Comparison of ENCODE assay signal across 12 cellular contexts in genomic region chr1:193190096-193190744, GRCh38. TPM values are rescaled to one million over a fixed set of nuclear protein-coding genes. Genes with fewer than 3 reads are reported as not detected.
DNase-seq lines count a peak whose midpoint lies in the region; ATAC-seq and TF ChIP-seq lines count a peak whose summit lies in the region.
"Had no signal": no experiment of that assay in that cellular context is flagged by ENCODE, and none has a peak within 500 bp of the region (broad histone marks: within the 10 kb centered on the region; RNA-seq: fewer than 3 reads in every experiment).

No MANE protein-coding gene starts in this region.

- H3K36me3 ChIP-seq in SK-N-SH (replicated peaks in 1 of 2; ENCODE audit: control insufficient read depth in 1 of 2, insufficient read depth in 2 of 2, low read length in 1 of 2): peaks cover 8% of the 10 kb centered on the region in 2 experiments
- no peaks in the 10 kb centered on the region for H3K36me3 ChIP-seq in gastroesophageal sphincter
- H3K36me3 ChIP-seq in upper lobe of right lung: no peaks in the 10 kb centered on the region

- H3K27me3 ChIP-seq in right cardiac atrium (ENCODE audit: control insufficient read depth, insufficient read depth) (no peaks in the 10 kb centered on the region), SK-N-SH (ENCODE audit: insufficient read depth) (no peaks in the 10 kb centered on the region), gastroesophageal sphincter (no peaks in the 10 kb centered on the region), upper lobe of right lung (no peaks in the 10 kb centered on the region)

- H4K20me1 ChIP-seq in SK-N-SH (ENCODE audit: insufficient read depth): peaks cover 6% of the 10 kb centered on the region; the same call in 1 of the 2 replicates

- POLR2A ChIA-PET in SK-N-SH (lab: Yijun Ruan, JAX): no interaction called here

- no peak for TF ChIP-seq POLR2A in gastroesophageal sphincter (IDR thresholded peaks at IDR 0.05)

- ATAC-seq in Right ventricle myocardium superior (ENCODE audit: poor library complexity) (peak; percentile 56), right cardiac atrium (no peak), gastroesophageal sphincter (no peak), upper lobe of right lung (no peak), GM18868 (IDR thresholded peaks at IDR 0.05; ENCODE audit: unreplicated experiment) (no peak), HG03135 (IDR thresholded peaks at IDR 0.05; ENCODE audit: unreplicated experiment) (no peak)
- ATAC-seq: activated CD8-positive, alpha-beta memory T cell treated with anti-CD3 and anti-CD28 coated beads, Interleukin-2, amount 10 ng/mL, durations not matched to agents 7 days and 5 days had no signal

- H3K4me2 ChIP-seq in SK-N-SH: no peak overlapping the region

- no peak for DNase-seq in Right ventricle myocardium superior
- DNase-seq in right cardiac atrium: no peak
- no peak for DNase-seq in SK-N-SH
- no peak for DNase-seq in upper lobe of right lung
- no peak for DNase-seq in C1 segment of cervical spinal cord (lab: John Stamatoyannopoulos, UW)
- DNase-seq: activated CD8-positive, alpha-beta memory T cell treated with anti-CD3 and anti-CD28 coated beads, Interleukin-2, amount 10 ng/mL, durations not matched to agents 7 days and 5 days; COR-L47; NCI-H187 treated with DMSO at 0.1 percent for 48 hours had no signal

- CTCF ChIA-PET in SK-N-SH (lab: Yijun Ruan, JAX): interaction anchor here (0.6 to 2.0 kb wide), 7 partner anchors 12 to 563 kb away, joined by 3 to 5 read pairs (median 3); no protein-coding TSS in a partner anchor

- peaks cover 71% of the 10 kb centered on the region for H3K79me2 ChIP-seq in SK-N-SH (ENCODE audit: insufficient read depth)

- H3K9me3 ChIP-seq in right cardiac atrium (ENCODE audit: control insufficient read depth, low read length) (no peaks in the 10 kb centered on the region), SK-N-SH (no peaks in the 10 kb centered on the region), gastroesophageal sphincter (no peaks in the 10 kb centered on the region), upper lobe of right lung (no peaks in the 10 kb centered on the region)

- H3K4me1 ChIP-seq in right cardiac atrium (ENCODE audit: control insufficient read depth, insufficient read depth, low read length) (no peaks in the 10 kb centered on the region), SK-N-SH (ENCODE audit: control insufficient read depth in 1 of 2, insufficient read depth in 2 of 2, low read depth in 1 of 2, low read length in 1 of 2) (peaks cover 26 to 35% of the 10 kb centered on the region in 2 experiments; a peak in 3 of 4 replicates), gastroesophageal sphincter (peaks cover 5 to 64% (median 10%) of the 10 kb centered on the region in 3 donors), upper lobe of right lung (peaks cover 41% of the 10 kb centered on the region)

- H2AFZ ChIP-seq in SK-N-SH (ENCODE audit: low read depth): no peak overlapping the region

- TF ChIP-seq CTCF in SK-N-SH (IDR thresholded peaks at IDR 0.05) (peak; percentile 41), gastroesophageal sphincter (IDR thresholded peaks at IDR 0.05) (peak; percentile 11 to 46 (median 31)), upper lobe of right lung (IDR thresholded peaks at IDR 0.05) (peak; percentile 42)

- H3K9me2 ChIP-seq in SK-N-SH: no peaks in the 10 kb centered on the region

- H3K9ac ChIP-seq in SK-N-SH: no peak overlapping the region

- intact Hi-C loops in Right ventricle myocardium superior (cut with DNase I) (no loop called here), right cardiac atrium (cut with DNase I) (loop anchor here in 1 of 4 donors (10.0 kb wide), 1 partner anchor 1105 kb away; no protein-coding TSS in a partner anchor), upper lobe of right lung (cut with DNase I) (no loop called here)

- peaks cover 7% of the 10 kb centered on the region for H3F3A ChIP-seq in SK-N-SH (replicated peaks; ENCODE audit: insufficient read depth)

- H3K4me3 ChIP-seq in right cardiac atrium (ENCODE audit: low read length) (no peak overlapping the region), SK-N-SH (ENCODE audit: low read depth in 2 of 2, low read length in 1 of 2) (no peak overlapping the region), gastroesophageal sphincter (no peak overlapping the region), upper lobe of right lung (no peak overlapping the region)

- peak; percentile 48 for TF ChIP-seq RAD21 in SK-N-SH (IDR thresholded peaks at IDR 0.05; ENCODE audit: low read length)

- H3K27ac ChIP-seq in right cardiac atrium (ENCODE audit: low read length) (no peak overlapping the region), SK-N-SH (ENCODE audit: low read depth in 2 of 2, low read length in 1 of 2) (peak overlapping the region in 1 of 2 experiments; percentile 50; a peak in 2 of 4 replicates), gastroesophageal sphincter (no peak overlapping the region), upper lobe of right lung (peak overlapping the region; percentile 6)

- no peak for TF ChIP-seq EP300 in SK-N-SH (IDR thresholded peaks at IDR 0.05; ENCODE audit: borderline replicate concordance in 1 of 2, low read depth in 1 of 2, low read length in 1 of 2)
- TF ChIP-seq EP300 in gastroesophageal sphincter (IDR thresholded peaks at IDR 0.05): no peak

TF ChIP-seq in SK-N-SH, 30 proteins besides CTCF, POLR2A, EP300 and RAD21:
- no peak for TF ChIP-seq PBX3 (IDR thresholded peaks at IDR 0.05)
- no peak for TF ChIP-seq RFX5 (IDR thresholded peaks at IDR 0.05; ENCODE audit: low read length)
- no peak for TF ChIP-seq MXI1 (IDR thresholded peaks at IDR 0.05; ENCODE audit: low read depth, low read length)
- no peak for TF ChIP-seq USF2 (IDR thresholded peaks at IDR 0.05; ENCODE audit: borderline replicate concordance, low read depth, low read length)
- TF ChIP-seq MAX (IDR thresholded peaks at IDR 0.05; ENCODE audit: low read depth): no peak

RNA-seq across cellular contexts. Expression of gene B3GALT2, which starts 3.8 kb away (rescaled TPM):
- total RNA-seq in Right ventricle myocardium superior: 78.4 TPM
- total RNA-seq in right cardiac atrium: 10 to 100 TPM; 36.4 to 73.5 (median 57.0) TPM
- polyA plus RNA-seq in right cardiac atrium: 25.5 TPM
- polyA plus RNA-seq in SK-N-SH (2012; rRNA removed): 0.23 and 0.37 TPM in 2 replicates
- 0.64 and 0.73 TPM in 2 replicates for polyA plus RNA-seq in SK-N-SH (2012; cell fraction: cytosol; rRNA removed)
- 0.06 and 0.25 TPM in 2 replicates for polyA plus RNA-seq in SK-N-SH (2012; cell fraction: nucleus; rRNA removed)
- 1 to 10 TPM; 1.2 to 5.3 (median 4.2) TPM for total RNA-seq in gastroesophageal sphincter
- total RNA-seq in upper lobe of right lung: 6.8 TPM
- total RNA-seq: pulmonary artery endothelial cell had no signal
